Comparison of ENCODE assay signal across 7 cellular contexts in genomic region chr6:10616266-10616665, GRCh38.
DNase-seq lines count a peak whose midpoint lies in the region; ATAC-seq, FAIRE-seq and TF ChIP-seq lines count a peak whose summit lies in the region.
"Not testable (repeated sequence)": the region's sequence is repeated elsewhere in the genome, so short reads cannot be mapped to it uniquely, and the experiment has no call there.

No MANE protein-coding gene starts in this region.

- not testable (repeated sequence) for TF ChIP-seq EP300 in esophagus muscularis mucosa (IDR thresholded peaks at IDR 0.05); HepG2 (IDR thresholded peaks at IDR 0.05; ENCODE audit: low read depth in 2 of 2, low read length in 2 of 2); HepG2 (CRISPR knock-in tag; IDR thresholded peaks at IDR 0.05; ENCODE audit: borderline replicate concordance)

- not testable (repeated sequence) for H3K79me2 ChIP-seq in DND-41 (ENCODE audit: insufficient read depth, low read length); HepG2 (ENCODE audit: insufficient read depth, low read length)

- H3K4me1 Mint-ChIP-seq in HFFc6 (ENCODE audit: low read depth): peaks cover 48% of the 10 kb centered on the region; the same call in 1 of the 2 replicates
- H3K4me1 Mint-ChIP-seq in natural killer cell treated with Interleukin-12 subunit alpha and Interleukin-12 subunit beta and Interleukin-15 and Interleukin-18, amount 100 ng/mL, for 72 hours (ENCODE audit: low read depth in 2 of 2): peaks cover 17 to 18% of the 10 kb centered on the region in 2 donors

- not testable (repeated sequence) for H3K27ac ChIP-seq in DND-41 (ENCODE audit: low read length); HepG2 (ENCODE audit: extremely low read length, insufficient read depth, low read length); testis
- H3K27ac ChIP-seq in esophagus muscularis mucosa (replicated peaks in 1 of 4): peak overlapping the region in 3 of 4 donors; percentile 40 to 80 (median 75)
- H3K27ac ChIP-seq in rectal smooth muscle tissue (ENCODE audit: low read depth, low read length): peak overlapping the region; percentile 66

- TF ChIP-seq CTCF in DND-41 (IDR thresholded peaks at IDR 0.05; ENCODE audit: borderline replicate concordance, extremely low read depth, low read length, poor library complexity, severe bottlenecking); HFFc6 (IDR thresholded peaks at IDR 0.05); esophagus muscularis mucosa (IDR thresholded peaks at IDR 0.05); HepG2 (CRISPR knock-in tag; IDR thresholded peaks at IDR 0.05); testis (IDR thresholded peaks at IDR 0.05): not testable (repeated sequence)

- FAIRE-seq in HepG2 (lab: Jason Lieb, UNC): not testable (repeated sequence)

- not testable (repeated sequence) for H3K9ac ChIP-seq in DND-41 (ENCODE audit: low read depth, low read length); HepG2 (ENCODE audit: insufficient read depth, low read depth, low read length); rectal smooth muscle tissue (ENCODE audit: low read length)

- H4K20me1 ChIP-seq in DND-41 (ENCODE audit: insufficient read depth, low read length): not testable (repeated sequence)
- H4K20me1 ChIP-seq in HepG2 (ENCODE audit: insufficient read depth, low read length): peaks cover 42% of the 10 kb centered on the region

- not testable (repeated sequence) for BruUV-seq in HepG2 (replicated peaks; lab: Mats Ljungman, UMichigan)

- not testable (repeated sequence) for H3K27me3 ChIP-seq in DND-41 (ENCODE audit: insufficient read depth, low read length, poor library complexity); esophagus muscularis mucosa; HepG2 (ENCODE audit: control insufficient read depth in 1 of 2, insufficient read depth in 2 of 2, low read length in 2 of 2); rectal smooth muscle tissue (ENCODE audit: control insufficient read depth, insufficient read depth, low read length); testis

- H3K36me3 Mint-ChIP-seq in HFFc6 (ENCODE audit: low read depth); natural killer cell treated with Interleukin-12 subunit alpha and Interleukin-12 subunit beta and Interleukin-15 and Interleukin-18, amount 100 ng/mL, for 72 hours: not testable (repeated sequence)

- H3K36me3 ChIP-seq in DND-41 (ENCODE audit: insufficient read depth, low read length); esophagus muscularis mucosa; HepG2 (replicated peaks in 1 of 2; ENCODE audit: control insufficient read depth in 1 of 2, insufficient read depth in 2 of 2, low read length in 2 of 2); rectal smooth muscle tissue (ENCODE audit: control insufficient read depth, insufficient read depth, low read length); testis (ENCODE audit: low read depth, missing control alignments): not testable (repeated sequence)

- TF ChIP-seq RAD21 in HepG2 (CRISPR knock-in tag; IDR thresholded peaks at IDR 0.05): not testable (repeated sequence)

- POLR2A ChIA-PET in HepG2 (lab: Yijun Ruan, JAX): not testable (repeated sequence)

- not testable (repeated sequence) for H2AFZ ChIP-seq in DND-41 (ENCODE audit: low read depth, low read length); HepG2 (ENCODE audit: low read length)

- CTCF ChIA-PET in HepG2 (lab: Yijun Ruan, JAX; ENCODE audit: low intra/inter-chr PET ratio, low total read pairs): not testable (repeated sequence)

- TF ChIP-seq POLR2A in esophagus muscularis mucosa (IDR thresholded peaks at IDR 0.05; ENCODE audit: low read depth); HepG2 (IDR thresholded peaks at IDR 0.05; ENCODE audit: insufficient read depth in 1 of 2, low read depth in 2 of 2, low read length in 2 of 2); testis (IDR thresholded peaks at IDR 0.05): not testable (repeated sequence)

- peaks cover 20% of the 10 kb centered on the region for H3K4me1 ChIP-seq in DND-41 (ENCODE audit: insufficient read depth, low read length)
- H3K4me1 ChIP-seq in esophagus muscularis mucosa: peaks cover 3 to 79% (median 72%) of the 10 kb centered on the region in 4 donors
- peaks cover 14% of the 10 kb centered on the region for H3K4me1 ChIP-seq in HepG2 (ENCODE audit: insufficient read depth, low read length)
- H3K4me1 ChIP-seq in rectal smooth muscle tissue (ENCODE audit: control insufficient read depth, insufficient read depth, low read length): peaks cover 16% of the 10 kb centered on the region
- not testable (repeated sequence) for H3K4me1 ChIP-seq in testis

- H3K4me2 ChIP-seq in DND-41 (ENCODE audit: insufficient read depth, low read length); HepG2 (ENCODE audit: low read depth, low read length): not testable (repeated sequence)

- DNase-seq in DND-41 (peak; percentile 25), testis (peak; percentile 18)
- not testable (repeated sequence) for DNase-seq in HFFc6; esophagus muscularis mucosa (ENCODE audit: extremely low spot score); HepG2 (ENCODE audit: low spot score); natural killer cell treated with Interleukin-12 subunit alpha and Interleukin-12 subunit beta and Interleukin-15 and Interleukin-18, amount 100 ng/mL, for 72 hours (ENCODE audit: low spot score)

- in situ Hi-C loops in HepG2 (cut with HindIII; ENCODE audit: extremely low pct_ligation_motif_present, low pct_unique_long_range_greater_than_20kb): not testable (repeated sequence)

- intact Hi-C loops in esophagus muscularis mucosa (cut with DNase I): loop anchor here (5.0 kb wide), 1 partner anchor 104 kb away; no protein-coding TSS in a partner anchor
- intact Hi-C loops in HepG2 (cut with micrococcal nuclease; ENCODE audit: unreplicated experiment); testis (cut with DNase I; ENCODE audit: low total_unique reads): not testable (repeated sequence)

- peaks cover 17% of the 10 kb centered on the region for H3K9me3 Mint-ChIP-seq in HFFc6
- not testable (repeated sequence) for H3K9me3 Mint-ChIP-seq in natural killer cell treated with Interleukin-12 subunit alpha and Interleukin-12 subunit beta and Interleukin-15 and Interleukin-18, amount 100 ng/mL, for 72 hours

- H3K4me3 ChIP-seq in DND-41 (ENCODE audit: low read depth in 1 of 2, low read length in 2 of 2); esophagus muscularis mucosa; HepG2 (replicated peaks in 1 of 3; ENCODE audit: insufficient read depth in 1 of 3, low read depth in 2 of 3, low read length in 3 of 3); rectal smooth muscle tissue (ENCODE audit: low read length); testis: not testable (repeated sequence)

- not testable (repeated sequence) for H3K27me3 Mint-ChIP-seq in HFFc6 (ENCODE audit: insufficient read depth); natural killer cell treated with Interleukin-12 subunit alpha and Interleukin-12 subunit beta and Interleukin-15 and Interleukin-18, amount 100 ng/mL, for 72 hours

- 86% methylated on average over 3 of the region's 3 CpGs for WGBS in esophagus muscularis mucosa
- 98% methylated on average over 3 of the region's 3 CpGs for WGBS in HepG2 (ENCODE audit: low lambda C conversion rate)
- WGBS in testis, 2 donors: 83 to 91% methylated on average over 3 of the region's 3 CpGs

- H3K27ac Mint-ChIP-seq in HFFc6; natural killer cell treated with Interleukin-12 subunit alpha and Interleukin-12 subunit beta and Interleukin-15 and Interleukin-18, amount 100 ng/mL, for 72 hours: not testable (repeated sequence)

- not testable (repeated sequence) for H3K9me3 ChIP-seq in DND-41 (ENCODE audit: insufficient read depth, low read length, severe bottlenecking); esophagus muscularis mucosa; HepG2 (ENCODE audit: low read length); testis

- H3K4me3 Mint-ChIP-seq in HFFc6: peak overlapping the region; percentile 3; the same call in 1 of the 2 replicates
- H3K4me3 Mint-ChIP-seq in natural killer cell treated with Interleukin-12 subunit alpha and Interleukin-12 subunit beta and Interleukin-15 and Interleukin-18, amount 100 ng/mL, for 72 hours: peak overlapping the region; percentile 71

- ATAC-seq in DND-41 (ENCODE audit: insufficient read depth, low read depth): peak; percentile 70
- not testable (repeated sequence) for ATAC-seq in HepG2; natural killer cell treated with Interleukin-12 subunit alpha and Interleukin-12 subunit beta and Interleukin-15 and Interleukin-18, amount 100 ng/mL, for 72 hours

TF ChIP-seq in HepG2, 621 proteins besides CTCF, POLR2A, EP300 and RAD21:
- TF ChIP-seq NFYB (CRISPR knock-in tag; IDR thresholded peaks at IDR 0.05): peak; percentile 42; the same call in 1 of the 2 replicates
